In genomic region chr1:28021064-28021463, GRCh38 we compare ENCODE assay signal across 18 cellular contexts.
A peak's percentile ranks its signal among the peaks of the same experiment; 100 is the strongest.
DNase-seq lines count a peak whose midpoint lies in the region; ATAC-seq and TF ChIP-seq lines count a peak whose summit lies in the region.
"Had no signal": no experiment of that assay in that cellular context is flagged by ENCODE, and none has a peak within 500 bp of the region (broad histone marks: within the 10 kb centered on the region; RNA-seq: fewer than 3 reads in every experiment).

No MANE protein-coding gene starts in this region.

- TF ChIP-seq CTCF in GM10248 (IDR thresholded peaks at IDR 0.05; ENCODE audit: control extremely low read depth, extremely low read depth, low read depth, missing control alignments), result no peak

- no peaks in the 10 kb centered on the region for H3K4me1 ChIP-seq in NT2/D1 (ENCODE audit: insufficient read depth, insufficient read length)
- H3K4me1 ChIP-seq: gastrocnemius medialis, prostate gland, spleen, uterus had no signal

- peak overlapping the region; percentile 82 for H3K27ac Mint-ChIP-seq in activated T-cell treated with anti-CD3 and anti-CD28 coated beads, Interleukin-2, amount 50 U/mL, for 72 hours
- peak overlapping the region; percentile 30 for H3K27ac Mint-ChIP-seq in stimulated activated effector memory CD8-positive, alpha-beta T cell treated with anti-CD3 and anti-CD28 coated beads, Interleukin-12 subunit alpha, Interleukin-12 subunit beta, amount 100 ng/mL, for 72 hours

- H3K27me3 Mint-ChIP-seq in activated T-cell treated with anti-CD3 and anti-CD28 coated beads, Interleukin-2, amount 50 U/mL, for 72 hours (ENCODE audit: low read depth), result no peaks in the 10 kb centered on the region

- H3K9me3 ChIP-seq in NT2/D1 (ENCODE audit: insufficient read depth, low read length), result peaks cover 8% of the 10 kb centered on the region; the same call in 1 of the 2 replicates
- H3K9me3 ChIP-seq: gastrocnemius medialis, prostate gland, spleen, uterus had no signal

- H3K4me3 Mint-ChIP-seq in activated T-cell treated with anti-CD3 and anti-CD28 coated beads, Interleukin-2, amount 50 U/mL, for 72 hours, result peak overlapping the region in 1 of 2 donors; percentile 23
- no peak overlapping the region for H3K4me3 Mint-ChIP-seq in stimulated activated effector memory CD8-positive, alpha-beta T cell treated with anti-CD3 and anti-CD28 coated beads, Interleukin-12 subunit alpha, Interleukin-12 subunit beta, amount 100 ng/mL, for 72 hours

- H3K9me3 Mint-ChIP-seq in activated T-cell treated with anti-CD3 and anti-CD28 coated beads, Interleukin-2, amount 50 U/mL, for 72 hours, result no peaks in the 10 kb centered on the region
- no peaks in the 10 kb centered on the region for H3K9me3 Mint-ChIP-seq in stimulated activated effector memory CD8-positive, alpha-beta T cell treated with anti-CD3 and anti-CD28 coated beads, Interleukin-12 subunit alpha, Interleukin-12 subunit beta, amount 100 ng/mL, for 72 hours

- peaks cover 0 to 9% of the 10 kb centered on the region in 2 donors for H3K36me3 Mint-ChIP-seq in activated T-cell treated with anti-CD3 and anti-CD28 coated beads, Interleukin-2, amount 50 U/mL, for 72 hours (ENCODE audit: insufficient read depth in 2 of 2)
- peaks cover 61% of the 10 kb centered on the region for H3K36me3 Mint-ChIP-seq in stimulated activated effector memory CD8-positive, alpha-beta T cell treated with anti-CD3 and anti-CD28 coated beads, Interleukin-12 subunit alpha, Interleukin-12 subunit beta, amount 100 ng/mL, for 72 hours

- CTCF ChIA-PET in GM10248 (lab: Yijun Ruan, JAX), result interaction anchor here (0.7 to 1.3 kb wide), 3 partner anchors 16 to 34 kb away, joined by 3 read pairs; no protein-coding TSS in a partner anchor

- H3K36me3 ChIP-seq in NT2/D1 (ENCODE audit: insufficient read depth, insufficient read length, low read length), result peaks cover 29% of the 10 kb centered on the region
- H3K36me3 ChIP-seq: prostate gland, uterus had no signal

- peak; percentile 29 to 59 for ATAC-seq in activated T-cell treated with anti-CD3 and anti-CD28 coated beads, Interleukin-2, amount 50 U/mL, for 72 hours (replicated peaks in 1 of 2)
- peak; percentile 63 for ATAC-seq in stimulated activated effector memory CD8-positive, alpha-beta T cell treated with anti-CD3 and anti-CD28 coated beads, Interleukin-12 subunit alpha, Interleukin-12 subunit beta, amount 100 ng/mL, for 72 hours
- ATAC-seq: gastrocnemius medialis, PC-3 had no signal

- POLR2A ChIA-PET in GM10248 (lab: Yijun Ruan, JAX), result no interaction called here

- peaks cover 8% of the 10 kb centered on the region for H3K4me1 Mint-ChIP-seq in activated T-cell treated with anti-CD3 and anti-CD28 coated beads, Interleukin-2, amount 50 U/mL, for 72 hours (ENCODE audit: low read depth)
- peaks cover 9% of the 10 kb centered on the region for H3K4me1 Mint-ChIP-seq in stimulated activated effector memory CD8-positive, alpha-beta T cell treated with anti-CD3 and anti-CD28 coated beads, Interleukin-12 subunit alpha, Interleukin-12 subunit beta, amount 100 ng/mL, for 72 hours

- H3K4me3 ChIP-seq in NT2/D1 (ENCODE audit: insufficient read length, low read depth), result no peak overlapping the region
- H3K4me3 ChIP-seq: gastrocnemius medialis, prostate gland, SK-N-MC, spleen, uterus had no signal

- DNase-seq in activated T-cell treated with anti-CD3 and anti-CD28 coated beads, Interleukin-2, amount 50 U/mL, for 72 hours, result peak in 1 of 2 donors; percentile 3
- no peak for DNase-seq in activated T-cell treated with anti-CD3 and anti-CD28 coated beads, Interleukin-2, amount 50 U/mL, for 48 hours
- DNase-seq in NT2/D1 (ENCODE audit: low read depth, low spot score) (peak; percentile 9), dermis blood vessel endothelial cell (peak; percentile 15), GM10248 (ENCODE audit: extremely low spot score) (no peak), NCI-H226 (no peak), NCI-H2081 treated with DMSO at 0.1 percent for 48 hours (lab: John Stamatoyannopoulos, UW) (no peak)
- DNase-seq in stimulated activated effector memory CD8-positive, alpha-beta T cell treated with anti-CD3 and anti-CD28 coated beads, Interleukin-12 subunit alpha, Interleukin-12 subunit beta, amount 100 ng/mL, for 72 hours (ENCODE audit: low spot score in 2 of 2), result peak in 1 of 2 donors; percentile 53
- DNase-seq: ACHN; activated CD4-positive, alpha-beta T cell treated with anti-CD3 and anti-CD28 coated beads for 4 hours; gastrocnemius medialis; NCI-H1694; PC-3; spleen; stimulated activated naive CD4-positive, alpha-beta T cell; uterus had no signal

- H3K9ac ChIP-seq in NT2/D1 (ENCODE audit: insufficient read length, low read depth), result no peak overlapping the region

- H3K27me3 ChIP-seq in NT2/D1 (ENCODE audit: insufficient read depth, insufficient read length), result no peaks in the 10 kb centered on the region
- H3K27me3 ChIP-seq: gastrocnemius medialis, spleen, uterus had no signal

Comparison
In these comparisons a context has a peak if more than half of its experiments do, and no peak if none do; other contexts are left out.
1. DNase-seq: peak in NT2/D1 (single experiment) and dermis blood vessel endothelial cell (single experiment); none in activated T-cell treated with anti-CD3 and anti-CD28 coated beads, Interleukin-2, amount 50 U/mL, for 48 hours (0 of 2), GM10248 (single experiment), NCI-H226 (single experiment) and NCI-H2081 treated with DMSO at 0.1 percent for 48 hours (single experiment).